Comparison of ENCODE assay signal across 19 cellular contexts in the genomic region with DNA sequence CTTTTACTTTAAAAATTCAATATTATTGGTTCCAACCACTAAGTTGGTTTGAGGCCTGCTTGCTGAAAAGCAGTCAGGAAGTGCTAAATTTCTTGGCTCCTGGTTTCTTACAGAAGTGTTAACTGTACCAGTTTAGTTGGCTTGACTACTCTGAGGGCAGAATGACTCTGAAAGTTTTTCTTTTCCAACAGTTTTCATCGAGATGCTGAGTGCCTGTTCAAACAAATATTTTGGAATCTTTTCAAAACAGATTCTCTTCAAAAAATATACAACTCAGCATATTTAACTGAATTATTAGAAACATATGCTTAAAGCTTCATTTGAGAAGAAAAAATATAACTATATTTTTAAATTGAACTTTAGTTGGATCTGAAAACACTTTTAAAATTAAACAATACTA. TPM values are rescaled to one million over a fixed set of nuclear protein-coding genes. Genes with fewer than 3 reads are reported as not detected.
DNase-seq lines count a peak whose midpoint lies in the region; ATAC-seq and TF ChIP-seq lines count a peak whose summit lies in the region.
"Had no signal": no experiment of that assay in that cellular context is flagged by ENCODE, and none has a peak within 500 bp of the region (broad histone marks: within the 10 kb centered on the region; RNA-seq: fewer than 3 reads in every experiment).

No MANE protein-coding gene starts in this region.

- peak; percentile 40 for DNase-seq in GM03348 (ENCODE audit: low spot score)
- no peak for DNase-seq in ascending aorta (ENCODE audit: low spot score in 2 of 2)
- DNase-seq in fibroblast of peridontal ligament (ENCODE audit: extremely low read depth): peak; percentile 87
- no peak for DNase-seq in NCI-H774 (lab: John Stamatoyannopoulos, UW)
- no peak for DNase-seq in nephron progenitor cell
- no peak for DNase-seq in NCI-H345 (lab: John Stamatoyannopoulos, UW)
- DNase-seq: activated CD4-positive, CD25-positive, alpha-beta regulatory T cell treated with anti-CD3 and anti-CD28 coated beads, Interleukin-2, amount 50 U/mL, for 72 hours; activated naive CD8-positive, alpha-beta T cell treated with anti-CD3 and anti-CD28 coated beads, Interleukin-2, amount 50 U/mL, for 24 hours; Caco-2; effector CD8-positive, alpha-beta T cell; foreskin fibroblast; left cardiac atrium; NCI-H1092 treated with DMSO at 0.1 percent for 48 hours; NCI-H526; stomach had no signal

- H3K36me3 ChIP-seq in ascending aorta (no peaks in the 10 kb centered on the region), skeletal muscle satellite cell (ENCODE audit: insufficient read depth, low read length) (no peaks in the 10 kb centered on the region)
- H3K36me3 ChIP-seq: HAP-1 had no signal

- H3K9me3 Mint-ChIP-seq in nephron progenitor cell: no peaks in the 10 kb centered on the region
- H3K9me3 Mint-ChIP-seq: activated naive CD8-positive, alpha-beta T cell treated with anti-CD3 and anti-CD28 coated beads, Interleukin-2, amount 50 U/mL, for 24 hours had no signal

- no peak overlapping the region for H3K4me3 Mint-ChIP-seq in nephron progenitor cell
- H3K4me3 Mint-ChIP-seq: activated naive CD8-positive, alpha-beta T cell treated with anti-CD3 and anti-CD28 coated beads, Interleukin-2, amount 50 U/mL, for 24 hours had no signal

- H3K9me3 ChIP-seq in ascending aorta (no peaks in the 10 kb centered on the region), skeletal muscle satellite cell (replicated peaks; ENCODE audit: low read length) (no peaks in the 10 kb centered on the region)
- H3K9me3 ChIP-seq: Caco-2, HAP-1, stomach had no signal

- TF ChIP-seq CTCF in ascending aorta (IDR thresholded peaks at IDR 0.05) (no peak), nephron progenitor cell (IDR thresholded peaks at IDR 0.05) (no peak)

- peaks cover 9% of the 10 kb centered on the region for H3K4me1 Mint-ChIP-seq in nephron progenitor cell
- H3K4me1 Mint-ChIP-seq: activated naive CD8-positive, alpha-beta T cell treated with anti-CD3 and anti-CD28 coated beads, Interleukin-2, amount 50 U/mL, for 24 hours had no signal

- peaks cover 17% of the 10 kb centered on the region for H3K36me3 Mint-ChIP-seq in nephron progenitor cell (ENCODE audit: low read depth)

- H3K4me1 ChIP-seq in ascending aorta (peaks cover 0 to 19% of the 10 kb centered on the region in 2 donors), skeletal muscle satellite cell (ENCODE audit: control insufficient read depth, insufficient read depth, low read length) (peaks cover 14% of the 10 kb centered on the region)
- H3K4me1 ChIP-seq: Caco-2 had no signal

- no peaks in the 10 kb centered on the region for H3K27me3 Mint-ChIP-seq in nephron progenitor cell (ENCODE audit: low read depth, poor library complexity)
- H3K27me3 Mint-ChIP-seq: activated naive CD8-positive, alpha-beta T cell treated with anti-CD3 and anti-CD28 coated beads, Interleukin-2, amount 50 U/mL, for 24 hours had no signal

- H3K9ac ChIP-seq in skeletal muscle satellite cell (ENCODE audit: low read depth, low read length): peak overlapping the region; percentile 33

- H3K4me2 ChIP-seq in skeletal muscle satellite cell (ENCODE audit: low read length): no peak overlapping the region

- H3K27ac ChIP-seq in ascending aorta: peak overlapping the region; percentile 59 to 61

- intact Hi-C loops in ascending aorta (cut with DNase I): no loop called here

- H3K4me3 ChIP-seq in ascending aorta (no peak overlapping the region), skeletal muscle satellite cell (ENCODE audit: low read length) (no peak overlapping the region)
- H3K4me3 ChIP-seq: HAP-1, stomach had no signal

- no peaks in the 10 kb centered on the region for H3K27me3 ChIP-seq in ascending aorta
- no peaks in the 10 kb centered on the region for H3K27me3 ChIP-seq in skeletal muscle satellite cell (ENCODE audit: control insufficient read depth, insufficient read depth, low read length)
- H3K27me3 ChIP-seq: stomach had no signal

- H3K27ac Mint-ChIP-seq in nephron progenitor cell: no peak overlapping the region
- H3K27ac Mint-ChIP-seq: activated naive CD8-positive, alpha-beta T cell treated with anti-CD3 and anti-CD28 coated beads, Interleukin-2, amount 50 U/mL, for 24 hours had no signal

- no peak for ATAC-seq in HG03108 (IDR thresholded peaks at IDR 0.05; ENCODE audit: unreplicated experiment)
- ATAC-seq: activated naive CD8-positive, alpha-beta T cell treated with anti-CD3 and anti-CD28 coated beads, Interleukin-2, amount 50 U/mL, for 24 hours; sciatic nerve had no signal

RNA-seq across cellular contexts. Expression of gene SLC38A9, which starts 37.0 kb away (rescaled TPM):
- total RNA-seq in ascending aorta: 1.8 TPM
- total RNA-seq in skeletal muscle satellite cell (2012; rRNA removed): 27.3 and 35.7 TPM in 2 replicates

Comparison
In these comparisons a context has a peak if more than half of its experiments do, and no peak if none do; other contexts are left out.
1. DNase-seq: peak in GM03348 (single experiment) and fibroblast of peridontal ligament (single experiment); none in ascending aorta (0 of 2), NCI-H774 (single experiment), nephron progenitor cell (single experiment) and NCI-H345 (single experiment).